ENCODE assay signal across 10 cellular contexts in the genomic region with DNA sequence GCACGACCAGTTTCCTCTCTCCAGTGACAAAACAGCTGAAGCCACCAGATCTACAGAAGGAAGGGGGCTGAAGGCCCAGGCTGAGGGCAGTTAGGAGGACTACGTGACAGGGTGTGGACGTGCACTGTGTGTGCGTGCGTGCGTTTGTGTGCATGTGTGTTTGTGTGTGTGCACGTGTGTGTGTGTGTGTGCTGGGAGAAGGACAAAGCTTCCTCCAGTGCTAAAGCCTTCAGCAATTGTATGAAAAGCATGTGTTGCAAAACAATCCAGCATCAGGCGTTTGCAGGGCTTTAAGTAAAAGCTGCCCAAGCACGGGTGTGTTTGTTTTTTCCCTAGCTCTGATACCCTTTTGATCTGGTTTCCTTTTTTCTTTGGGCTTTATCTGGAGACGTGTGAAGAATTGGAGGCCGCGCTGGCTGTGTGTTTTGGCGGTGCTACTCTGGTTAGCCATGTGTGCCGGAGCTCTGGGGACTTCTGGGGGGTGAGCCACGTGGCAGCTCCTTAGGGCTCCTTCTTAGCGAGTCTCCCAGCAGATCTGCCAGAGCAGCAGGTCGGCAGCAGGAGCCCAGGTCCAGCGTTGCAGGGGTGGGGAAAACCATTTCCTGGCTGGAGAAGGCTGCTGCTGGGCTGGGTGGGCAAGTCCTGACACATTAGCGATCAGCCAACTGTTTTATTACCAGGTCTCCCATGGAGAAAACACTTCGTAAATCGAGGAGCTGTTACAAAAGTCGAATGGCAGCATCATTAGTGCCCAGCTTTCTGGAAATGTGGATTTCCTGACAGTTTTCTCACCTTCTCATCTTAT.
DNase-seq lines count a peak whose midpoint lies in the region; ATAC-seq, FAIRE-seq and TF ChIP-seq lines count a peak whose summit lies in the region.
"Had no signal": no experiment of that assay in that cellular context is flagged by ENCODE, and none has a peak within 500 bp of the region (broad histone marks: within the 10 kb centered on the region; RNA-seq: fewer than 3 reads in every experiment).

No MANE protein-coding gene starts in this region.

- H3K79me2 ChIP-seq in K562 (ENCODE audit: control insufficient read depth, insufficient read depth, low read length) (no peaks in the 10 kb centered on the region), HepG2 (ENCODE audit: insufficient read depth, low read length) (peaks cover 3% of the 10 kb centered on the region)

- H4K20me1 ChIP-seq in K562 (replicated peaks; ENCODE audit: control insufficient read depth, insufficient read depth, low read length) (no peaks in the 10 kb centered on the region), HepG2 (ENCODE audit: insufficient read depth, low read length) (no peaks in the 10 kb centered on the region)

- intact Hi-C loops in left cardiac atrium (cut with DNase I) (no loop called here), left ventricle myocardium superior (cut with micrococcal nuclease) (no loop called here), K562 (cut with micrococcal nuclease) (no loop called here), HepG2 (cut with micrococcal nuclease; ENCODE audit: unreplicated experiment) (loop anchor here (1.0 to 2.0 kb wide), 2 partner anchors 10 to 16 kb away; no protein-coding TSS in a partner anchor)

- H3K4me2 ChIP-seq in K562 (ENCODE audit: insufficient read depth, low read length) = no peak overlapping the region
- peak overlapping the region; percentile 57 for H3K4me2 ChIP-seq in HepG2 (ENCODE audit: low read depth, low read length)

- no peak for FAIRE-seq in K562 (lab: Jason Lieb, UNC)
- peak; percentile 82 for FAIRE-seq in HepG2 (lab: Jason Lieb, UNC)

- TF ChIP-seq EP300 in K562 (IDR thresholded peaks at IDR 0.05; ENCODE audit: low read length) (no peak), HepG2 (IDR thresholded peaks at IDR 0.05; ENCODE audit: low read depth in 2 of 2, low read length in 2 of 2) (peak in 1 of 2 experiments; percentile 57; a peak in 1 of 4 replicates), HepG2 (CRISPR knock-in tag; IDR thresholded peaks at IDR 0.05; ENCODE audit: borderline replicate concordance) (no peak), gastroesophageal sphincter (IDR thresholded peaks at IDR 0.05) (no peak)

- peak overlapping the region in 1 of 2 experiments; percentile 66; a peak in 1 of 4 replicates for H3K9ac ChIP-seq in K562 (ENCODE audit: insufficient read depth in 1 of 2, low read depth in 2 of 2, low read length in 2 of 2)
- H3K9ac ChIP-seq in HepG2 (ENCODE audit: insufficient read depth, low read depth, low read length) = peak overlapping the region; percentile 35

- H3K27ac ChIP-seq in K562 (ENCODE audit: extremely low read depth, low read depth, low read length) (no peak overlapping the region), HepG2 (ENCODE audit: extremely low read length, insufficient read depth, low read length) (peak overlapping the region; percentile 77), gastroesophageal sphincter (no peak overlapping the region)

- TF ChIP-seq CTCF in K562 (IDR thresholded peaks at IDR 0.05 in 2 of 3, conservative IDR thresholded peaks at IDR 0.05 in 1 of 3; ENCODE audit: insufficient read depth in 2 of 3, low read depth in 1 of 3, low read length in 3 of 3) = no peak
- TF ChIP-seq CTCF in HepG2 (CRISPR knock-in tag; IDR thresholded peaks at IDR 0.05) = no peak
- no peak for TF ChIP-seq CTCF in gastroesophageal sphincter (IDR thresholded peaks at IDR 0.05)

- DNase-seq in left cardiac atrium (peak; percentile 73), left ventricle myocardium superior (no peak), K562 (ENCODE audit: extremely low read depth in 1 of 4, low spot score in 3 of 4) (no peak), HepG2 (ENCODE audit: low spot score) (peak; percentile 83), ureter (ENCODE audit: low spot score) (peak; percentile 57), OCI-M2 (lab: John Stamatoyannopoulos, UW; ENCODE audit: unreplicated experiment) (no peak)
- DNase-seq: Kasumi-1, natural killer cell had no signal

- POLR2A ChIA-PET in K562 (lab: Yijun Ruan, JAX) (interaction anchor here (0.6 to 1.2 kb wide), 2 partner anchors 16 to 69 kb away, joined by 3 read pairs; no protein-coding TSS in a partner anchor), HepG2 (lab: Yijun Ruan, JAX) (interaction anchor here (1.0 to 3.2 kb wide), 5 partner anchors 10 to 202 kb away, joined by 4 to 26 read pairs (median 7); partner anchors contain the start of genes ALDH9A1 and TMCO1)

- 86% methylated on average over 22 of the region's 22 CpGs for WGBS in K562 (ENCODE audit: insufficient coverage, low coverage, missing lambda C conversion rate)
- WGBS in HepG2 (ENCODE audit: low lambda C conversion rate) = 47% methylated on average over 20 of the region's 22 CpGs
- 65 to 72% methylated on average over 6 to 17 of the region's 22 CpGs for WGBS in gastroesophageal sphincter (ENCODE audit: low coverage in 1 of 2), 2 donors

- peaks cover 91% of the 10 kb centered on the region for H3K36me3 ChIP-seq in K562 (ENCODE audit: control insufficient read depth, insufficient read depth, low read length)
- H3K36me3 ChIP-seq in HepG2 (replicated peaks in 1 of 2; ENCODE audit: control insufficient read depth in 1 of 2, insufficient read depth in 2 of 2, low read length in 2 of 2) = peaks cover 28 to 58% of the 10 kb centered on the region in 2 experiments
- peaks cover 0 to 50% of the 10 kb centered on the region in 2 donors for H3K36me3 ChIP-seq in gastroesophageal sphincter

- in situ Hi-C loops in K562 (cut with MboI) (no loop called here), HepG2 (cut with HindIII; ENCODE audit: extremely low pct_ligation_motif_present, low pct_unique_long_range_greater_than_20kb) (loop anchor here (25.0 kb wide), 1 partner anchor 488 kb away; no protein-coding TSS in a partner anchor)

- CTCF ChIA-PET in K562 (lab: Yijun Ruan, JAX; ENCODE audit: low intra/inter-chr PET ratio) (no interaction called here), HepG2 (lab: Yijun Ruan, JAX; ENCODE audit: low intra/inter-chr PET ratio, low total read pairs) (no interaction called here)

- no peaks in the 10 kb centered on the region for H3K27me3 ChIP-seq in K562 (ENCODE audit: control insufficient read depth in 2 of 2, insufficient read depth in 2 of 2, low read length in 2 of 2)
- no peaks in the 10 kb centered on the region for H3K27me3 ChIP-seq in HepG2 (ENCODE audit: control insufficient read depth in 1 of 2, insufficient read depth in 2 of 2, low read length in 2 of 2)
- no peaks in the 10 kb centered on the region for H3K27me3 ChIP-seq in gastroesophageal sphincter

- TF ChIP-seq RAD21 in K562 (CRISPR knock-in tag; conservative IDR thresholded peaks at IDR 0.05 in 1 of 2, IDR thresholded peaks at IDR 0.05 in 1 of 2) = no peak
- no peak for TF ChIP-seq RAD21 in HepG2 (CRISPR knock-in tag; IDR thresholded peaks at IDR 0.05)

- no peaks in the 10 kb centered on the region for H3K9me3 ChIP-seq in K562 (replicated peaks; ENCODE audit: control insufficient read depth, insufficient read depth, low read depth, low read length)
- no peaks in the 10 kb centered on the region for H3K9me3 ChIP-seq in HepG2 (ENCODE audit: low read length)
- H3K9me3 ChIP-seq in gastroesophageal sphincter = no peaks in the 10 kb centered on the region

- BruUV-seq in K562 (replicated peaks; lab: Mats Ljungman, UMichigan) = no TSS peak
- BruUV-seq in HepG2 (replicated peaks; lab: Mats Ljungman, UMichigan) = no TSS peak

- no peaks in the 10 kb centered on the region for H3K9me1 ChIP-seq in K562 (ENCODE audit: control insufficient read depth, insufficient read depth, low read length)

- H3K4me3 ChIP-seq in K562 = no peak overlapping the region
- no peak overlapping the region; a peak in 1 of 6 replicates for H3K4me3 ChIP-seq in HepG2 (replicated peaks in 1 of 3; ENCODE audit: insufficient read depth in 1 of 3, low read depth in 2 of 3, low read length in 3 of 3)
- H3K4me3 ChIP-seq in gastroesophageal sphincter = no peak overlapping the region

- H2AFZ ChIP-seq in K562 (ENCODE audit: low read depth, low read length) (no peak overlapping the region), HepG2 (ENCODE audit: low read length) (no peak overlapping the region)

- H3K4me1 ChIP-seq in K562 (replicated peaks in 1 of 2; ENCODE audit: control insufficient read depth in 2 of 2, insufficient read depth in 2 of 2, low read length in 2 of 2) = peaks cover 0 to 3% of the 10 kb centered on the region in 2 experiments; a peak in 2 of 5 replicates
- peaks cover 69% of the 10 kb centered on the region for H3K4me1 ChIP-seq in HepG2 (ENCODE audit: insufficient read depth, low read length)
- peaks cover 0 to 16% (median 13%) of the 10 kb centered on the region in 3 donors for H3K4me1 ChIP-seq in gastroesophageal sphincter

- no peak for ATAC-seq in left cardiac atrium
- ATAC-seq in left ventricle myocardium superior = no peak
- ATAC-seq in K562 = no peak; the same call in 1 of the 3 replicates
- peak; percentile 74 for ATAC-seq in HepG2
- ATAC-seq in GM21529 (IDR thresholded peaks at IDR 0.05; ENCODE audit: unreplicated experiment) = no peak
- ATAC-seq in gastroesophageal sphincter = no peak
- ATAC-seq: natural killer cell had no signal

- no peak for TF ChIP-seq POLR2A in K562 (conservative IDR thresholded peaks at IDR 0.05)
- TF ChIP-seq POLR2A in HepG2 (IDR thresholded peaks at IDR 0.05; ENCODE audit: insufficient read depth in 1 of 2, low read depth in 2 of 2, low read length in 2 of 2) = no peak
- TF ChIP-seq POLR2A in gastroesophageal sphincter (IDR thresholded peaks at IDR 0.05) = no peak

TF ChIP-seq in K562, 482 proteins besides CTCF, POLR2A, EP300 and RAD21:
- TF ChIP-seq SLC30A9 (CRISPR knock-in tag; IDR thresholded peaks at IDR 0.05) (no peak), RBM22 (IDR thresholded peaks at IDR 0.05; ENCODE audit: low read depth, low read length, poor library complexity, severe bottlenecking) (peak; percentile 39)

Comparison
In these comparisons a context has a peak if more than half of its experiments do, and no peak if none do; other contexts are left out.
1. DNase-seq: peak in left cardiac atrium (single experiment), HepG2 (single experiment) and ureter (single experiment); none in left ventricle myocardium superior (single experiment), K562 (0 of 4) and OCI-M2 (single experiment).